In genomic region chr13:99486996-99487395, GRCh38 we compare ENCODE assay signal across 1 cellular context.
TF ChIP-seq lines count a peak whose summit lies in the region.

No MANE protein-coding gene starts in this region.

TF ChIP-seq in K562, 482 proteins besides CTCF, POLR2A, EP300 and RAD21 (continued from another document):
- TF ChIP-seq RREB1 (CRISPR knock-in tag; IDR thresholded peaks at IDR 0.05) (no peak), CCNT2 (IDR thresholded peaks at IDR 0.05; ENCODE audit: borderline replicate concordance, extremely low read depth, insufficient read length, low read depth, low read length) (no peak)
